Comparison of ENCODE assay signal across 2 cellular contexts in genomic region chrX:54496936-54497335, GRCh38.
TF ChIP-seq lines count a peak whose summit lies in the region.

No MANE protein-coding gene starts in this region.

TF ChIP-seq in SK-N-SH, 30 proteins besides CTCF, POLR2A, EP300 and RAD21:
- TF ChIP-seq, protein P1, sequence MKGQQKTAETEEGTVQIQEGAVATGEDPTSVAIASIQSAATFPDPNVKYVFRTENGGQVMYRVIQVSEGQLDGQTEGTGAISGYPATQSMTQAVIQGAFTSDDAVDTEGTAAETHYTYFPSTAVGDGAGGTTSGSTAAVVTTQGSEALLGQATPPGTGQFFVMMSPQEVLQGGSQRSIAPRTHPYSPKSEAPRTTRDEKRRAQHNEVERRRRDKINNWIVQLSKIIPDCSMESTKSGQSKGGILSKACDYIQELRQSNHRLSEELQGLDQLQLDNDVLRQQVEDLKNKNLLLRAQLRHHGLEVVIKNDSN (IDR thresholded peaks at IDR 0.05; ENCODE audit: borderline replicate concordance, low read depth): no peak
- TF ChIP-seq EZH2phosphoT487 (IDR thresholded peaks at IDR 0.05; ENCODE audit: borderline replicate concordance, low read depth) (no peak), ZBTB33 (IDR thresholded peaks at IDR 0.05; ENCODE audit: borderline replicate concordance, low read depth) (no peak), SIN3A (IDR thresholded peaks at IDR 0.05; ENCODE audit: borderline replicate concordance, low read depth, low read length) (no peak), FOXJ3 (CRISPR knock-in tag; IDR thresholded peaks at IDR 0.05) (no peak), GABPA (IDR thresholded peaks at IDR 0.05; ENCODE audit: low read depth) (no peak), FOSL2 (IDR thresholded peaks at IDR 0.05; ENCODE audit: borderline replicate concordance, low read depth) (no peak)

TF ChIP-seq in SK-N-SH treated with all-trans-retinoic acid at 6 μM for 48 hours, 23 proteins besides CTCF, POLR2A, EP300 and RAD21 (continued from another document):
- TF ChIP-seq, protein P2, sequence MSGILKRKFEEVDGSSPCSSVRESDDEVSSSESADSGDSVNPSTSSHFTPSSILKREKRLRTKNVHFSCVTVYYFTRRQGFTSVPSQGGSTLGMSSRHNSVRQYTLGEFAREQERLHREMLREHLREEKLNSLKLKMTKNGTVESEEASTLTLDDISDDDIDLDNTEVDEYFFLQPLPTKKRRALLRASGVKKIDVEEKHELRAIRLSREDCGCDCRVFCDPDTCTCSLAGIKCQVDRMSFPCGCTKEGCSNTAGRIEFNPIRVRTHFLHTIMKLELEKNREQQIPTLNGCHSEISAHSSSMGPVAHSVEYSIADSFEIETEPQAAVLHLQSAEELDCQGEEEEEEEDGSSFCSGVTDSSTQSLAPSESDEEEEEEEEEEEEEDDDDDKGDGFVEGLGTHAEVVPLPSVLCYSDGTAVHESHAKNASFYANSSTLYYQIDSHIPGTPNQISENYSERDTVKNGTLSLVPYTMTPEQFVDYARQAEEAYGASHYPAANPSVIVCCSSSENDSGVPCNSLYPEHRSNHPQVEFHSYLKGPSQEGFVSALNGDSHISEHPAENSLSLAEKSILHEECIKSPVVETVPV (CRISPR knock-in tag; IDR thresholded peaks at IDR 0.05): no peak
- TF ChIP-seq PPARA (CRISPR knock-in tag; IDR thresholded peaks at IDR 0.05; ENCODE audit: borderline replicate concordance) (no peak), ARNTL (CRISPR knock-in tag; IDR thresholded peaks at IDR 0.05; ENCODE audit: borderline replicate concordance, low read depth) (no peak), ZNF8 (CRISPR knock-in tag; IDR thresholded peaks at IDR 0.05) (no peak), ZNF70 (CRISPR knock-in tag; IDR thresholded peaks at IDR 0.05) (no peak), GLIS3 (CRISPR knock-in tag; IDR thresholded peaks at IDR 0.05) (no peak), SNAI2 (CRISPR knock-in tag; IDR thresholded peaks at IDR 0.05) (no peak)
- TF ChIP-seq, protein P3, sequence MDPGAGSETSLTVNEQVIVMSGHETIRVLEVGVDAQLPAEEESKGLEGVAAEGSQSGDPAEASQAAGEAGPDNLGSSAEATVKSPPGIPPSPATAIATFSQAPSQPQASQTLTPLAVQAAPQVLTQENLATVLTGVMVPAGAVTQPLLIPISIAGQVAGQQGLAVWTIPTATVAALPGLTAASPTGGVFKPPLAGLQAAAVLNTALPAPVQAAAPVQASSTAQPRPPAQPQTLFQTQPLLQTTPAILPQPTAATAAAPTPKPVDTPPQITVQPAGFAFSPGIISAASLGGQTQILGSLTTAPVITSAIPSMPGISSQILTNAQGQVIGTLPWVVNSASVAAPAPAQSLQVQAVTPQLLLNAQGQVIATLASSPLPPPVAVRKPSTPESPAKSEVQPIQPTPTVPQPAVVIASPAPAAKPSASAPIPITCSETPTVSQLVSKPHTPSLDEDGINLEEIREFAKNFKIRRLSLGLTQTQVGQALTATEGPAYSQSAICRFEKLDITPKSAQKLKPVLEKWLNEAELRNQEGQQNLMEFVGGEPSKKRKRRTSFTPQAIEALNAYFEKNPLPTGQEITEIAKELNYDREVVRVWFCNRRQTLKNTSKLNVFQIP (CRISPR knock-in tag; IDR thresholded peaks at IDR 0.05; ENCODE audit: borderline replicate concordance, low read depth): no peak
